In genomic region chr6:26286168-26286854, GRCh38 we compare ENCODE assay signal across 8 cellular contexts.
DNase-seq lines count a peak whose midpoint lies in the region; ATAC-seq and TF ChIP-seq lines count a peak whose summit lies in the region.

No MANE protein-coding gene starts in this region.

- H3K27ac ChIP-seq in duodenal mucosa (ENCODE audit: low read depth, low read length) = peak overlapping the region; percentile 97

- H3K9me3 Mint-ChIP-seq in HFFc6 (peaks cover 26% of the 10 kb centered on the region), memory B cell (peaks cover 3% of the 10 kb centered on the region)
- H3K9me3 Mint-ChIP-seq in activated CD4-positive, alpha-beta memory T cell treated with anti-CD3 and anti-CD28 coated beads for 36 hours = peaks cover 16% of the 10 kb centered on the region

- TF ChIP-seq CTCF in AG09309 (IDR thresholded peaks at IDR 0.05; ENCODE audit: control insufficient read depth, insufficient read depth, low read depth, low read length, missing control alignments) = no peak
- no peak for TF ChIP-seq CTCF in HFFc6 (IDR thresholded peaks at IDR 0.05)

- H3K36me3 Mint-ChIP-seq in HFFc6 (ENCODE audit: low read depth) (no peaks in the 10 kb centered on the region), memory B cell (peaks cover 4% of the 10 kb centered on the region)
- H3K36me3 Mint-ChIP-seq in activated CD4-positive, alpha-beta memory T cell treated with anti-CD3 and anti-CD28 coated beads for 36 hours = peaks cover 12% of the 10 kb centered on the region

- ATAC-seq in memory B cell (ENCODE audit: low read depth) = peak; percentile 12
- no peak for ATAC-seq in HG02840 (IDR thresholded peaks at IDR 0.05; ENCODE audit: low FRiP score, unreplicated experiment)

- H3K4me3 Mint-ChIP-seq in HFFc6 (peak overlapping the region; percentile 91), memory B cell (peak overlapping the region; percentile 87)
- peak overlapping the region; percentile 92 for H3K4me3 Mint-ChIP-seq in activated CD4-positive, alpha-beta memory T cell treated with anti-CD3 and anti-CD28 coated beads for 36 hours

- H3K27ac Mint-ChIP-seq in HFFc6 (peak overlapping the region; percentile 98), memory B cell (peak overlapping the region; percentile 100)
- H3K27ac Mint-ChIP-seq in activated CD4-positive, alpha-beta memory T cell treated with anti-CD3 and anti-CD28 coated beads for 36 hours = peak overlapping the region; percentile 96

- peak overlapping the region; percentile 76 to 93 for H3K9ac ChIP-seq in duodenal mucosa (ENCODE audit: low read depth in 1 of 2, low read length in 2 of 2)

- peaks cover 7 to 8% of the 10 kb centered on the region in 2 donors for H3K4me1 ChIP-seq in duodenal mucosa (ENCODE audit: control insufficient read depth in 1 of 2, insufficient read depth in 2 of 2, low read length in 2 of 2)

- intact Hi-C loops in activated CD4-positive, alpha-beta memory T cell treated with anti-CD3 and anti-CD28 coated beads for 36 hours (cut with micrococcal nuclease) = loop anchor here (5.0 kb wide), 1 partner anchor 846 kb away; a partner anchor contains a TSS

- H3K27me3 Mint-ChIP-seq in HFFc6 (ENCODE audit: insufficient read depth) (peaks cover 5% of the 10 kb centered on the region), memory B cell (no peaks in the 10 kb centered on the region)
- peaks cover 5% of the 10 kb centered on the region for H3K27me3 Mint-ChIP-seq in activated CD4-positive, alpha-beta memory T cell treated with anti-CD3 and anti-CD28 coated beads for 36 hours

- H3K4me1 Mint-ChIP-seq in HFFc6 (ENCODE audit: low read depth) (peaks cover 36% of the 10 kb centered on the region), memory B cell (peaks cover 10% of the 10 kb centered on the region)
- peaks cover 16% of the 10 kb centered on the region for H3K4me1 Mint-ChIP-seq in activated CD4-positive, alpha-beta memory T cell treated with anti-CD3 and anti-CD28 coated beads for 36 hours (ENCODE audit: low read depth)

- POLR2A ChIA-PET in activated CD4-positive, alpha-beta memory T cell treated with anti-CD3 and anti-CD28 coated beads for 36 hours (lab: Charles Lee) = interaction anchor here (0.9 to 5.0 kb wide), 16 partner anchors 14 to 1586 kb away, joined by 3 to 159 read pairs (median 12); partner anchors contain the start of gene HMGN4

- no peaks in the 10 kb centered on the region for H3K27me3 ChIP-seq in duodenal mucosa (ENCODE audit: control insufficient read depth in 1 of 2, insufficient read depth in 2 of 2, low read length in 2 of 2)

- CTCF ChIA-PET in activated CD4-positive, alpha-beta memory T cell treated with anti-CD3 and anti-CD28 coated beads for 36 hours (lab: Charles Lee) = interaction anchor here (2.3 kb wide), 1 partner anchor 13 kb away, joined by 19 read pairs; a partner anchor contains a TSS

- no peak for DNase-seq in AG09309 (ENCODE audit: low read depth)
- DNase-seq in HFFc6 = peak; percentile 48
- peak; percentile 63 for DNase-seq in NCI-H774 (lab: John Stamatoyannopoulos, UW)
- peak; percentile 86 for DNase-seq in activated CD4-positive, alpha-beta memory T cell treated with anti-CD3 and anti-CD28 coated beads for 36 hours
- DNase-seq in memory B cell (ENCODE audit: low spot score in 2 of 2) = peak; percentile 88 to 89
- peak; percentile 60 for DNase-seq in stimulated activated CD8-positive, alpha-beta memory T cell treated with anti-CD3 and anti-CD28 coated beads, Interleukin-15, amount 100 ng/mL, for 1 hour (ENCODE audit: low read depth)

- H3K9me3 ChIP-seq in duodenal mucosa (ENCODE audit: control insufficient read depth in 1 of 2, low read length in 2 of 2) = no peaks in the 10 kb centered on the region

- no peaks in the 10 kb centered on the region for H3K36me3 ChIP-seq in duodenal mucosa (ENCODE audit: control insufficient read depth in 1 of 2, insufficient read depth in 2 of 2, low read length in 2 of 2)

- H3K4me3 ChIP-seq in AG09309 (ENCODE audit: control insufficient read depth, low read depth, low read length) = peak overlapping the region; percentile 69
- H3K4me3 ChIP-seq in duodenal mucosa (ENCODE audit: low read depth in 1 of 2, low read length in 2 of 2) = peak overlapping the region; percentile 91
